21 cellular contexts compared by ENCODE assay signal in the genomic region with DNA sequence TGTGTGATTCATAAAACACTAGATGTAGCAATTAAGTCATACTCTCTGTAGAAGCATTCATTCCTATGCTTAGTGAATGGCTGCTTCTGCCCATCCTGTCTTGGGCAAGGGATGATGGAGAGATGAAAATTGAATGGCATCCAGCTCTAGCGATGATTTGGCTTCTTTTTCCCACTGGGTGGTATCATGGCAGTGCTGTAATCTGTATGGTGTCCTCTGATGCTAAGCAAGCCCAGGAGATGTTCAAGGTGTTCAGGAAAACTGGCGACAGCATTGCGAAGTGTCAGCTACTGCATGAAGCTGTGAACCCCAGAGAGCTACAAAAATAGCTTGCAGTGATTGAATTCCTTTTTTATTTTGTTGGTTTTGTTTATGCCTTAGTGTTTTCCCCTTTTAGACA.
"Had no signal": no experiment of that assay in that cellular context is flagged by ENCODE, and none has a peak within 500 bp of the region (broad histone marks: within the 10 kb centered on the region; RNA-seq: fewer than 3 reads in every experiment).

No MANE protein-coding gene starts in this region.

- H3K9me3 ChIP-seq: heart left ventricle, left lung, lower lobe of right lung, ovary, right atrium auricular region, sigmoid colon, stomach had no signal

- H3K9me3 Mint-ChIP-seq: endodermal cell; natural killer cell treated with Interleukin-12 subunit alpha and Interleukin-12 subunit beta and Interleukin-15 and Interleukin-18, amount 100 ng/mL, for 72 hours had no signal

- H3K4me3 ChIP-seq: coronary artery, heart left ventricle, left lung, lower lobe of right lung, neural progenitor cell, ovary, right atrium auricular region, sigmoid colon, stomach had no signal

- H3K36me3 ChIP-seq: left lung, lower lobe of right lung, neural progenitor cell, ovary, right atrium auricular region, sigmoid colon, stomach had no signal

- H3K4me1 ChIP-seq: heart left ventricle, left lung, lower lobe of right lung, neural progenitor cell, right atrium auricular region, sigmoid colon had no signal

- H3K4me2 ChIP-seq: neural progenitor cell had no signal

- H3K27ac ChIP-seq: coronary artery, heart left ventricle, left lung, lower lobe of right lung, neural progenitor cell, ovary, right atrium auricular region, sigmoid colon, stomach had no signal

- H3K27me3 ChIP-seq: heart left ventricle, left lung, neural progenitor cell, ovary, right atrium auricular region, sigmoid colon, stomach had no signal

- DNase-seq: effector CD4-positive, alpha-beta T cell; endodermal cell; erythroblast; heart left ventricle; hypothalamus; kidney glomerular epithelial cell; left lung; lower lobe of right lung; mesenchymal stem cell; midbrain; ovary; sigmoid colon; small intestine; stimulated activated CD4-positive, alpha-beta T cell treated with anti-CD3 and anti-CD28 coated beads, Interleukin-12 subunit alpha, Interleukin-12 subunit beta, amount 100 ng/mL, for 4 hours; stimulated activated naive CD4-positive, alpha-beta T cell; stomach; trophoblast cell had no signal

- H3K27ac Mint-ChIP-seq: endodermal cell, neural progenitor cell had no signal

- H2AFZ ChIP-seq: neural progenitor cell had no signal

- H3K9ac ChIP-seq: neural progenitor cell had no signal

- H3K4me1 Mint-ChIP-seq: endodermal cell, neural progenitor cell had no signal

- H3K4me3 Mint-ChIP-seq: endodermal cell; natural killer cell treated with Interleukin-12 subunit alpha and Interleukin-12 subunit beta and Interleukin-15 and Interleukin-18, amount 100 ng/mL, for 72 hours; neural progenitor cell had no signal

- H3K36me3 Mint-ChIP-seq: natural killer cell treated with Interleukin-12 subunit alpha and Interleukin-12 subunit beta and Interleukin-15 and Interleukin-18, amount 100 ng/mL, for 72 hours; neural progenitor cell had no signal
